In the genomic region with DNA sequence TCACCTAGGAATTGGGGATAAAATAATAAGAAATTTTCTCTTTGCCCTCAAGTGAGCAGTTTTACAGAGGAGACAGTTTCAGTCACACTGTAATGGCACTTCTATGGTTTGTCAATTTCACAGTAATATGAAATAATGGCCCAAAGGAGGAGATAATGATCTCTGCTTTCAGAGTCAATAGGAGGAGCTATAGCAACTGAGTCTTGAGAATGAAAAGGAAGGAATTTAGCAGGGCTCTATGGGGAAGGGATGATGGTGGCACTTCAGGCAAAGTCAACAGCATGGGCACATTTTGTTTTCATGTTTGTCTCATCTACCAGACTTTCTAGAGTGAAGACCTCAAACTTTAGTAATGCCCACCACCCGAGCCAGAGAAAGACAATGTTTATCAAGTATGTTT, we compare ENCODE assay signal across 24 cellular contexts.
"Had no signal": no experiment of that assay in that cellular context is flagged by ENCODE, and none has a peak within 500 bp of the region (broad histone marks: within the 10 kb centered on the region; RNA-seq: fewer than 3 reads in every experiment).

No MANE protein-coding gene starts in this region.

- H3K27me3 ChIP-seq: sigmoid colon, testis had no signal

- H3K9me3 ChIP-seq: testis had no signal

- H3K27ac Mint-ChIP-seq: activated CD8-positive, alpha-beta T cell treated with anti-CD3 and anti-CD28 coated beads, Interleukin-2, amount 10 ng/mL, durations not matched to agents 7 days and 5 days; activated naive CD8-positive, alpha-beta T cell treated with anti-CD3 and anti-CD28 coated beads, Interleukin-2, amount 50 U/mL, for 24 hours; activated T-helper 1 cell treated with anti-CD3 and anti-CD28 coated beads, Interleukin-12 subunit alpha, Interleukin-12 subunit beta, Interleukin-2, Interleukin-4 antibody, amounts not matched to agents 30 ng/mL and 10 ng/mL and 1 ng/mL, durations not matched to agents 14 hours and 24 hours and 36 hours; immature natural killer cell; mesothelial cell of epicardium; natural killer cell; stimulated activated naive B cell treated with anti-CD40 and anti-IgM and Interleukin-4, amounts not matched to agents 10 μg/mL and 1 μg/mL and 100 μg/mL, for 72 hours had no signal

- H3K4me3 ChIP-seq: sigmoid colon, smooth muscle cell, testis had no signal

- DNase-seq: activated CD4-positive, alpha-beta T cell treated with anti-CD3 and anti-CD28 coated beads, Interleukin-2, amount 50 U/mL, for 1 hour; activated CD4-positive, CD25-positive, alpha-beta regulatory T cell treated with anti-CD3 and anti-CD28 coated beads, Interleukin-2, amount 50 U/mL, for 72 hours; activated CD8-positive, alpha-beta T cell treated with anti-CD3 and anti-CD28 coated beads, Interleukin-2, amount 10 ng/mL, durations not matched to agents 7 days and 5 days; activated gamma-delta T cell; activated naive CD4-positive, alpha-beta T cell treated with anti-CD3 and anti-CD28 coated beads, Interleukin-2, amount 50 U/mL, for 16 hours; activated naive CD8-positive, alpha-beta T cell treated with anti-CD3 and anti-CD28 coated beads, Interleukin-2, amount 50 U/mL, for 24 hours; cerebellar nuclear complex; cortex of kidney; erythroblast; foreskin fibroblast; immature natural killer cell; mammary epithelial cell; natural killer cell; retina; sigmoid colon; stimulated activated CD4-positive, alpha-beta T cell treated with anti-CD3 and anti-CD28 coated beads, Interleukin-2, amount 100 ng/mL, for 48 hours; stimulated activated CD8-positive, alpha-beta memory T cell treated with anti-CD3 and anti-CD28 coated beads, Interleukin-4, amount 100 ng/mL, for 48 hours; stimulated activated naive B cell treated with anti-CD40 and anti-IgM and Interleukin-4, amounts not matched to agents 10 μg/mL and 1 μg/mL and 100 μg/mL, for 72 hours; testis had no signal

- H3K27ac ChIP-seq: sigmoid colon, testis, VCaP had no signal

- H3K4me2 ChIP-seq: smooth muscle cell had no signal

- H3K4me3 Mint-ChIP-seq: activated CD8-positive, alpha-beta T cell treated with anti-CD3 and anti-CD28 coated beads, Interleukin-2, amount 10 ng/mL, durations not matched to agents 7 days and 5 days; activated naive CD8-positive, alpha-beta T cell treated with anti-CD3 and anti-CD28 coated beads, Interleukin-2, amount 50 U/mL, for 24 hours; activated T-helper 1 cell treated with anti-CD3 and anti-CD28 coated beads, Interleukin-12 subunit alpha, Interleukin-12 subunit beta, Interleukin-2, Interleukin-4 antibody, amounts not matched to agents 30 ng/mL and 10 ng/mL and 1 ng/mL, durations not matched to agents 14 hours and 24 hours and 36 hours; immature natural killer cell; mesothelial cell of epicardium; natural killer cell; stimulated activated naive B cell treated with anti-CD40 and anti-IgM and Interleukin-4, amounts not matched to agents 10 μg/mL and 1 μg/mL and 100 μg/mL, for 72 hours had no signal

- H3K36me3 ChIP-seq: sigmoid colon had no signal

- H3K4me1 Mint-ChIP-seq: activated naive CD8-positive, alpha-beta T cell treated with anti-CD3 and anti-CD28 coated beads, Interleukin-2, amount 50 U/mL, for 24 hours; immature natural killer cell; natural killer cell had no signal

- H3K4me1 ChIP-seq: sigmoid colon, testis had no signal

- ATAC-seq: activated CD8-positive, alpha-beta T cell treated with anti-CD3 and anti-CD28 coated beads, Interleukin-2, amount 10 ng/mL, durations not matched to agents 7 days and 5 days; activated naive CD8-positive, alpha-beta T cell treated with anti-CD3 and anti-CD28 coated beads, Interleukin-2, amount 50 U/mL, for 24 hours; left lobe of liver; natural killer cell; stimulated activated naive B cell treated with anti-CD40 and anti-IgM and Interleukin-4, amounts not matched to agents 10 μg/mL and 1 μg/mL and 100 μg/mL, for 72 hours had no signal

- H3K36me3 Mint-ChIP-seq: immature natural killer cell had no signal
